Comparison of ENCODE assay signal across 1 cellular context in genomic region chr2:117987121-117987520, GRCh38.
TF ChIP-seq lines count a peak whose summit lies in the region.

No MANE protein-coding gene starts in this region.

TF ChIP-seq in GM23338, 12 proteins besides CTCF, POLR2A, EP300 and RAD21 (continued from another document):
- TF ChIP-seq ZNF462 (CRISPR knock-in tag; IDR thresholded peaks at IDR 0.05) (no peak), STAT1 (IDR thresholded peaks at IDR 0.05; ENCODE audit: unreplicated experiment) (no peak)
